13 cellular contexts compared by ENCODE assay signal in genomic region chr14:68462683-68463082, GRCh38.
DNase-seq lines count a peak whose midpoint lies in the region; ATAC-seq, FAIRE-seq and TF ChIP-seq lines count a peak whose summit lies in the region.
"Had no signal": no experiment of that assay in that cellular context is flagged by ENCODE, and none has a peak within 500 bp of the region (broad histone marks: within the 10 kb centered on the region; RNA-seq: fewer than 3 reads in every experiment).

No MANE protein-coding gene starts in this region.

- H3K9me3 Mint-ChIP-seq in HFFc6 (no peaks in the 10 kb centered on the region), type B pancreatic cell (peaks cover 12% of the 10 kb centered on the region)
- H3K9me3 Mint-ChIP-seq: activated naive CD4-positive, alpha-beta T cell treated with anti-CD3 and anti-CD28 coated beads for 36 hours; immature natural killer cell had no signal

- H3K4me3 Mint-ChIP-seq in HFFc6: no peak overlapping the region
- no peak overlapping the region for H3K4me3 Mint-ChIP-seq in type B pancreatic cell
- H3K4me3 Mint-ChIP-seq: activated naive CD4-positive, alpha-beta T cell treated with anti-CD3 and anti-CD28 coated beads for 36 hours; immature natural killer cell had no signal

- DNase-seq in HFFc6: peak; percentile 22
- DNase-seq in foreskin keratinocyte: peak in 1 of 2 donors; percentile 63
- no peak for DNase-seq in type B pancreatic cell (ENCODE audit: extremely low spot score, unreplicated experiment)
- no peak for DNase-seq in RCC 7860 (ENCODE audit: low spot score)
- no peak for DNase-seq in HuH-7.5 (ENCODE audit: low spot score)
- no peak for DNase-seq in inferior parietal cortex (ENCODE audit: extremely low spot score)
- DNase-seq: activated CD4-positive, CD25-positive, alpha-beta regulatory T cell treated with anti-CD3 and anti-CD28 coated beads, Interleukin-2, amount 50 U/mL, for 72 hours; activated naive CD4-positive, alpha-beta T cell treated with anti-CD3 and anti-CD28 coated beads for 36 hours; caudate nucleus; immature natural killer cell; NCI-H2029 treated with DMSO at 0.1 percent for 48 hours had no signal

- H3K4me1 Mint-ChIP-seq in HFFc6 (ENCODE audit: low read depth) (peaks cover 74% of the 10 kb centered on the region), type B pancreatic cell (ENCODE audit: unreplicated experiment) (peaks cover 53% of the 10 kb centered on the region)

- no peaks in the 10 kb centered on the region for H3K27me3 ChIP-seq in foreskin keratinocyte
- H3K27me3 ChIP-seq: gastroesophageal sphincter had no signal

- H3K4me1 ChIP-seq in foreskin keratinocyte: peaks cover 61% of the 10 kb centered on the region

- H3K27ac Mint-ChIP-seq in HFFc6: no peak overlapping the region; the same call in 1 of the 2 replicates
- peak overlapping the region; percentile 9 for H3K27ac Mint-ChIP-seq in type B pancreatic cell
- H3K27ac Mint-ChIP-seq: activated naive CD4-positive, alpha-beta T cell treated with anti-CD3 and anti-CD28 coated beads for 36 hours had no signal

- TF ChIP-seq CTCF in HFFc6 (IDR thresholded peaks at IDR 0.05) (peak; percentile 68), WI38 (IDR thresholded peaks at IDR 0.05; ENCODE audit: low read depth, low read length) (0 out of 2 replicates have a peak, but pooled peaks have one; percentile 9), foreskin keratinocyte (conservative IDR thresholded peaks at IDR 0.05) (peak; percentile 50), type B pancreatic cell (conservative IDR thresholded peaks at IDR 0.05) (peak; percentile 53)

- H3K36me3 Mint-ChIP-seq in HFFc6 (ENCODE audit: low read depth): no peaks in the 10 kb centered on the region
- no peaks in the 10 kb centered on the region for H3K36me3 Mint-ChIP-seq in type B pancreatic cell
- H3K36me3 Mint-ChIP-seq: immature natural killer cell had no signal

- FAIRE-seq in RCC 7860 (lab: Jason Lieb, UNC): no peak

- peaks cover 2% of the 10 kb centered on the region; the same call in 1 of the 2 replicates for H3K27me3 Mint-ChIP-seq in HFFc6 (ENCODE audit: insufficient read depth)
- H3K27me3 Mint-ChIP-seq in type B pancreatic cell: no peaks in the 10 kb centered on the region

- no peak overlapping the region for H3K4me3 ChIP-seq in WI38 (ENCODE audit: low read depth, low read length)
- H3K4me3 ChIP-seq: gastroesophageal sphincter had no signal

- no peak overlapping the region for H3K27ac ChIP-seq in foreskin keratinocyte

- ATAC-seq in foreskin keratinocyte: no peak
- ATAC-seq: gastroesophageal sphincter had no signal

Comparison
In these comparisons a context has a peak if more than half of its experiments do, and no peak if none do; other contexts are left out.
1. CTCF ChIP-seq: peak in every context shown above with its lines; median percentile 68 in HFFc6; 53 in type B pancreatic cell; 50 in foreskin keratinocyte; 9 in WI38.